Comparison of ENCODE assay signal across 15 cellular contexts in the genomic region with DNA sequence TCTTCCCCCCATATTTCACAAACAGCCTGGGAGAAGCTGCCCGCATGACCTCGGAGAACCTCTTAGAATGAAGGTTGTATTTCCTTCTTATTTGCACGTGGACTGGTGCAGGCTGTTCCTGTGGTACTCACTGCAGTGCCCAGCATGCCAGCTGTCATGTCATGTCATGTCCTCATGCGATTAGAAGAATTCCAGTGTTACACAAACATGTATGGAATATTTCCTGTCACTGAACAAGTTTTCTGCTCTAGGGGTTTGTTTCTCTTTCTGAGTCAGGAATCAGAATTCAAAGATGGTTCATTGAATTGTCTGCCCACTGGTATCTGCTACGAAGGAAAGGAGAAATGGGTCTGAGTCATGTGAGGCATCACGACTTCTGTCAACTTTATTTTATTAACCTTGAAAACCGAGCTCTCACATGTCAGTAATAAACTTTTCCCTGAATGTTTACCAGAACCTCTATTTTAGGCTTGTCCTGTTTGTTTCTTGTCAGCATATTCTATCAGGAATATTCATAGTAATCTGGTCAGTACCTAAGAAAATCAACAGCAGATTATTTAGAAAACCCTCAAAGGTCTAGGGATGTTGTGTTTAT.
DNase-seq lines count a peak whose midpoint lies in the region; ATAC-seq and TF ChIP-seq lines count a peak whose summit lies in the region.
"Had no signal": no experiment of that assay in that cellular context is flagged by ENCODE, and none has a peak within 500 bp of the region (broad histone marks: within the 10 kb centered on the region; RNA-seq: fewer than 3 reads in every experiment).

No MANE protein-coding gene starts in this region.

- peaks cover 10% of the 10 kb centered on the region for H3K4me1 ChIP-seq in parathyroid adenoma

- peak overlapping the region; percentile 1 for H3K4me2 ChIP-seq in parathyroid adenoma (ENCODE audit: low read length)
- H3K4me2 ChIP-seq: GM23338 had no signal

- H3K9me3 Mint-ChIP-seq in stimulated activated effector memory CD8-positive, alpha-beta T cell treated with anti-CD3 and anti-CD28 coated beads, Interleukin-12 subunit alpha, Interleukin-12 subunit beta, amount 100 ng/mL, for 72 hours, result no peaks in the 10 kb centered on the region
- H3K9me3 Mint-ChIP-seq: GM23338 had no signal

- no peaks in the 10 kb centered on the region for H3K36me3 Mint-ChIP-seq in stimulated activated effector memory CD8-positive, alpha-beta T cell treated with anti-CD3 and anti-CD28 coated beads, Interleukin-12 subunit alpha, Interleukin-12 subunit beta, amount 100 ng/mL, for 72 hours
- H3K36me3 Mint-ChIP-seq in T-helper 17 cell (ENCODE audit: low read depth), result peaks cover 3% of the 10 kb centered on the region
- H3K36me3 Mint-ChIP-seq: CD8-positive, alpha-beta memory T cell had no signal

- no peak for ATAC-seq in stimulated activated effector memory CD8-positive, alpha-beta T cell treated with anti-CD3 and anti-CD28 coated beads, Interleukin-12 subunit alpha, Interleukin-12 subunit beta, amount 100 ng/mL, for 72 hours
- ATAC-seq in HG03108 (IDR thresholded peaks at IDR 0.05; ENCODE audit: unreplicated experiment), result no peak
- no peak for ATAC-seq in T-helper 17 cell
- ATAC-seq: GM23338 had no signal

- H2AFZ ChIP-seq in parathyroid adenoma, result no peak overlapping the region
- H2AFZ ChIP-seq: GM23338 had no signal

- no peak overlapping the region for H3K4me3 Mint-ChIP-seq in stimulated activated effector memory CD8-positive, alpha-beta T cell treated with anti-CD3 and anti-CD28 coated beads, Interleukin-12 subunit alpha, Interleukin-12 subunit beta, amount 100 ng/mL, for 72 hours
- H3K4me3 Mint-ChIP-seq in T-helper 17 cell, result no peak overlapping the region
- H3K4me3 Mint-ChIP-seq: CD8-positive, alpha-beta memory T cell; GM23338 had no signal

- H3K4me3 ChIP-seq in epithelial cell of esophagus (ENCODE audit: low read length) (no peak overlapping the region), parathyroid adenoma (ENCODE audit: low read depth, low read length) (no peak overlapping the region)
- H3K4me3 ChIP-seq: GM23338 had no signal

- H3K27me3 Mint-ChIP-seq in T-helper 17 cell, result peaks cover 42% of the 10 kb centered on the region

- H3K27ac Mint-ChIP-seq in stimulated activated effector memory CD8-positive, alpha-beta T cell treated with anti-CD3 and anti-CD28 coated beads, Interleukin-12 subunit alpha, Interleukin-12 subunit beta, amount 100 ng/mL, for 72 hours, result peak overlapping the region; percentile 18
- H3K27ac Mint-ChIP-seq in T-helper 17 cell, result no peak overlapping the region
- H3K27ac Mint-ChIP-seq: CD8-positive, alpha-beta memory T cell; GM23338 had no signal

- DNase-seq in DMS 273 (lab: John Stamatoyannopoulos, UW; ENCODE audit: unreplicated experiment) (peak; percentile 9), DMS 273 treated with DMSO at 0.1 percent for 48 hours (lab: John Stamatoyannopoulos, UW) (no peak), epithelial cell of esophagus (ENCODE audit: low read depth) (peak; percentile 95), T-helper 17 cell (no peak), SW480 (ENCODE audit: low spot score) (no peak)
- no peak for DNase-seq in stimulated activated effector memory CD8-positive, alpha-beta T cell treated with anti-CD3 and anti-CD28 coated beads, Interleukin-12 subunit alpha, Interleukin-12 subunit beta, amount 100 ng/mL, for 72 hours (ENCODE audit: low spot score in 2 of 2)
- DNase-seq: CD8-positive, alpha-beta memory T cell; KBM-7; MM.1S; NCI-H1930; NCI-H2171 had no signal

- H3K9me3 ChIP-seq in parathyroid adenoma (ENCODE audit: control insufficient read depth, low read length), result no peaks in the 10 kb centered on the region
- H3K9me3 ChIP-seq in T-helper 17 cell (ENCODE audit: control insufficient read depth, low read length, poor library complexity, severe bottlenecking), result no peaks in the 10 kb centered on the region

- H3K27me3 ChIP-seq in parathyroid adenoma (ENCODE audit: control insufficient read depth, insufficient read depth, low read length), result no peaks in the 10 kb centered on the region

- no peak overlapping the region for H3K9ac ChIP-seq in parathyroid adenoma

- no peaks in the 10 kb centered on the region for H3K36me3 ChIP-seq in parathyroid adenoma (ENCODE audit: control insufficient read depth, insufficient read depth, low read length)

- peaks cover 4% of the 10 kb centered on the region for H3K4me1 Mint-ChIP-seq in stimulated activated effector memory CD8-positive, alpha-beta T cell treated with anti-CD3 and anti-CD28 coated beads, Interleukin-12 subunit alpha, Interleukin-12 subunit beta, amount 100 ng/mL, for 72 hours
- peaks cover 2% of the 10 kb centered on the region for H3K4me1 Mint-ChIP-seq in T-helper 17 cell
- H3K4me1 Mint-ChIP-seq: CD8-positive, alpha-beta memory T cell had no signal

- H3K79me2 ChIP-seq in parathyroid adenoma, result no peaks in the 10 kb centered on the region

- peak overlapping the region; percentile 56 for H3K27ac ChIP-seq in parathyroid adenoma
- H3K27ac ChIP-seq: 22Rv1 had no signal

- TF ChIP-seq CTCF in epithelial cell of esophagus (IDR thresholded peaks at IDR 0.05; ENCODE audit: insufficient read depth, low read depth, low read length, missing control alignments) (no peak), parathyroid adenoma (IDR thresholded peaks at IDR 0.05) (no peak)

Comparison
In these comparisons a context has a peak if more than half of its experiments do, and no peak if none do; other contexts are left out.
1. DNase-seq: peak in DMS 273 (single experiment) and epithelial cell of esophagus (single experiment); none in DMS 273 treated with DMSO at 0.1 percent for 48 hours (single experiment), stimulated activated effector memory CD8-positive, alpha-beta T cell treated with anti-CD3 and anti-CD28 coated beads, Interleukin-12 subunit alpha, Interleukin-12 subunit beta, amount 100 ng/mL, for 72 hours (0 of 2), T-helper 17 cell (0 of 3) and SW480 (single experiment).